8 cellular contexts compared by ENCODE assay signal in the genomic region with DNA sequence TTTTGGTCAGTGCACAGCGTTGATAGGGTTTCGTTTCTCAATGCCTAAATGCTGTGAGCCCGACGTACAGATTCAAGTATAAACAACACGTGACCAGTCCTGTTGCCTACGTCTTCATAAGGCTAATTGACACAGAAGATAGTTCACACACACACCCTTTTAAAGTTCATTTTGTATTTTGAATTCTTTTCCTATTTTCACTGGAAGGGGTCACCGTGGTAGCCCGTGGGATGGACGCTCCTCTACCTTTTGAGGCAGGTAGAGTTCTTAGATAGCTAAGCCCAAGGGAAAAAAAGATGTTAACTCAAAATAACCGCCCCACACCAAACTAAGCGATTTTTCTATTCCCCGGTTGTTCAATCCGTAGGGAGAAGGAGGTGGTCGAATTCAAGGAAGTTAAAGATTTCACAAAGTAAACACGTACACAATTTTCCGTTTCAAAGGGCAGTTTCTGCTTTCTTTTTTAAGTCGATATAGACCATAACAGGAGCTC. TPM values are rescaled to one million over a fixed set of nuclear protein-coding genes. Genes with fewer than 3 reads are reported as not detected.
DNase-seq lines count a peak whose midpoint lies in the region; ATAC-seq and TF ChIP-seq lines count a peak whose summit lies in the region.

No MANE protein-coding gene starts in this region.

- no peaks in the 10 kb centered on the region for H3K27me3 Mint-ChIP-seq in CD8-positive, alpha-beta T cell (ENCODE audit: low read depth)

- DNase-seq in CD8-positive, alpha-beta T cell, result peak; percentile 9 to 59 (median 41)
- peak; percentile 7 for DNase-seq in NCI-H345 treated with DMSO at 0.1 percent for 48 hours (lab: John Stamatoyannopoulos, UW; ENCODE audit: unreplicated experiment)
- peak; percentile 16 for DNase-seq in activated T-cell treated with anti-CD3 and anti-CD28 coated beads for 4 hours
- peak; percentile 77 for DNase-seq in fibroblast of peridontal ligament (ENCODE audit: extremely low read depth)
- DNase-seq in ovary, result peak in 2 of 5 donors; percentile 15 to 31

- H3K36me3 ChIP-seq in CD8-positive, alpha-beta T cell (ENCODE audit: insufficient read depth, low read length), result no peaks in the 10 kb centered on the region
- H3K36me3 ChIP-seq in ovary, result no peaks in the 10 kb centered on the region

- no peak for TF ChIP-seq EP300 in ovary (IDR thresholded peaks at IDR 0.05)

- peak overlapping the region; percentile 98 for H3K4me3 Mint-ChIP-seq in CD8-positive, alpha-beta T cell

- no peak for TF ChIP-seq CTCF in CD8-positive, alpha-beta T cell (IDR thresholded peaks at IDR 0.05)
- TF ChIP-seq CTCF in ovary (IDR thresholded peaks at IDR 0.05), result no peak

- H3K27ac ChIP-seq in CD8-positive, alpha-beta T cell (ENCODE audit: low read depth, low read length), result peak overlapping the region; percentile 95
- H3K27ac ChIP-seq in ovary, result peak overlapping the region; percentile 97 to 99

- peaks cover 59% of the 10 kb centered on the region for H3K4me1 Mint-ChIP-seq in CD8-positive, alpha-beta T cell (ENCODE audit: low read depth)

- 0 to 1% (median 1%) methylated on average over 17 of the region's 17 CpGs for WGBS in ovary, 3 donors

- POLR2A ChIA-PET in CD8-positive, alpha-beta T cell (lab: Charles Lee), result interaction anchor here (0.8 to 5.6 kb wide), 12 partner anchors 11 to 395 kb away, joined by 3 to 36 read pairs (median 10); partner anchors contain the start of genes AVL9, NT5C3A and RP9

- no peaks in the 10 kb centered on the region for H3K9me3 Mint-ChIP-seq in CD8-positive, alpha-beta T cell

- peak overlapping the region; percentile 100 for H3K27ac Mint-ChIP-seq in CD8-positive, alpha-beta T cell

- intact Hi-C loops in CD8-positive, alpha-beta T cell (cut with DNase I, micrococcal nuclease), result loop anchor here (1.0 to 5.0 kb wide), 7 partner anchors 22 to 400 kb away; partner anchors contain the start of genes RP9 (in 2 of the 2) and LSM5 (in 1 of the 2)
- intact Hi-C loops in ovary (cut with DNase I), result loop anchor here in 1 of 4 donors (5.0 kb wide), 1 partner anchor 52 kb away; no protein-coding TSS in a partner anchor

- peaks cover 20% of the 10 kb centered on the region for H3K36me3 Mint-ChIP-seq in CD8-positive, alpha-beta T cell

- H3K4me3 ChIP-seq in CD8-positive, alpha-beta T cell (ENCODE audit: low read depth, low read length), result peak overlapping the region; percentile 59
- peak overlapping the region; percentile 87 for H3K4me3 ChIP-seq in ovary

- peak; percentile 41 for ATAC-seq in CD8-positive, alpha-beta T cell
- ATAC-seq in GM18867 (IDR thresholded peaks at IDR 0.05; ENCODE audit: unreplicated experiment) (peak; percentile 37), HG03097 (IDR thresholded peaks at IDR 0.05; ENCODE audit: low FRiP score, unreplicated experiment) (peak; percentile 34), HG02840 (IDR thresholded peaks at IDR 0.05; ENCODE audit: low FRiP score, unreplicated experiment) (no peak)

- no peak for TF ChIP-seq POLR2A in ovary (IDR thresholded peaks at IDR 0.05)

- CTCF ChIA-PET in CD8-positive, alpha-beta T cell (lab: Charles Lee), result interaction anchor here (0.8 to 8.0 kb wide), 4 partner anchors 24 to 217 kb away, joined by 4 to 41 read pairs (median 14); no protein-coding TSS in a partner anchor

- no peaks in the 10 kb centered on the region for H3K9me3 ChIP-seq in CD8-positive, alpha-beta T cell (ENCODE audit: low read length)
- H3K9me3 ChIP-seq in ovary, result no peaks in the 10 kb centered on the region

- no peaks in the 10 kb centered on the region for H3K27me3 ChIP-seq in CD8-positive, alpha-beta T cell (ENCODE audit: insufficient read depth, low read length)
- H3K27me3 ChIP-seq in ovary, result no peaks in the 10 kb centered on the region

- peaks cover 49% of the 10 kb centered on the region for H3K4me1 ChIP-seq in CD8-positive, alpha-beta T cell (ENCODE audit: insufficient read depth, low read length)
- H3K4me1 ChIP-seq in ovary (ENCODE audit: insufficient read depth), result peaks cover 6% of the 10 kb centered on the region

RNA-seq across cellular contexts. Expression of gene KBTBD2, which starts 1.0 kb away (rescaled TPM):
- total RNA-seq in CD8-positive, alpha-beta T cell, result 10 to 100 TPM; 94.2 to 99.9 TPM
- total RNA-seq in ovary, result 10 to 100 TPM; 19.5 to 28.7 (median 23.6) TPM
- 10 to 100 TPM; 18.5 to 30.8 TPM for polyA plus RNA-seq in ovary
